ENCODE assay signal across 9 cellular contexts in genomic region chr3:186849392-186849975, GRCh38. TPM values are rescaled to one million over a fixed set of nuclear protein-coding genes. Genes with fewer than 3 reads are reported as not detected.
DNase-seq lines count a peak whose midpoint lies in the region; ATAC-seq and TF ChIP-seq lines count a peak whose summit lies in the region.
"Had no signal": no experiment of that assay in that cellular context is flagged by ENCODE, and none has a peak within 500 bp of the region (broad histone marks: within the 10 kb centered on the region; RNA-seq: fewer than 3 reads in every experiment).

No MANE protein-coding gene starts in this region.

- H3K4me1 ChIP-seq in aorta (ENCODE audit: control insufficient read depth in 1 of 2, insufficient read depth in 2 of 2, low read length in 2 of 2), result no peaks in the 10 kb centered on the region

- no peaks in the 10 kb centered on the region for H3K36me3 Mint-ChIP-seq in CD4-positive, alpha-beta T cell (ENCODE audit: low read depth)
- peaks cover 6% of the 10 kb centered on the region for H3K36me3 Mint-ChIP-seq in stimulated activated effector memory CD8-positive, alpha-beta T cell treated with anti-CD3 and anti-CD28 coated beads, Interleukin-12 subunit alpha, Interleukin-12 subunit beta, amount 100 ng/mL, for 72 hours

- no peaks in the 10 kb centered on the region for H3K9me3 Mint-ChIP-seq in CD4-positive, alpha-beta T cell
- no peaks in the 10 kb centered on the region for H3K9me3 Mint-ChIP-seq in stimulated activated effector memory CD8-positive, alpha-beta T cell treated with anti-CD3 and anti-CD28 coated beads, Interleukin-12 subunit alpha, Interleukin-12 subunit beta, amount 100 ng/mL, for 72 hours

- no peak overlapping the region for H3K4me3 ChIP-seq in Jurkat, Clone E6-1 (ENCODE audit: low read length)
- H3K4me3 ChIP-seq in foreskin fibroblast (ENCODE audit: low read depth in 1 of 2, low read length in 2 of 2), result no peak overlapping the region
- H3K4me3 ChIP-seq in aorta (ENCODE audit: low read length in 2 of 2), result no peak overlapping the region

- no peaks in the 10 kb centered on the region for H3K27me3 ChIP-seq in CD4-positive, alpha-beta T cell (ENCODE audit: control insufficient read depth, insufficient read depth, low read length)
- no peaks in the 10 kb centered on the region for H3K27me3 ChIP-seq in aorta (ENCODE audit: control insufficient read depth in 1 of 2, insufficient read depth in 2 of 2, low read length in 1 of 2)

- CTCF ChIA-PET in CD4-positive, alpha-beta T cell (lab: Charles Lee), result interaction anchor here (0.6 to 2.0 kb wide), 31 partner anchors 10 to 469 kb away, joined by 3 to 23 read pairs (median 4); partner anchors contain the start of genes RPL39L and ST6GAL1

- no peak for DNase-seq in CD4-positive, alpha-beta T cell
- DNase-seq in Jurkat, Clone E6-1 (ENCODE audit: low read depth, low spot score), result peak; percentile 54
- DNase-seq in SK-MEL-5 (ENCODE audit: low read depth, low spot score) (peak; percentile 77), foreskin fibroblast (peak in 1 of 2 donors; percentile 43), aorta (no peak), nucleus accumbens (lab: John Stamatoyannopoulos, UW) (no peak)
- peak in 1 of 2 donors; percentile 43 for DNase-seq in stimulated activated effector memory CD8-positive, alpha-beta T cell treated with anti-CD3 and anti-CD28 coated beads, Interleukin-12 subunit alpha, Interleukin-12 subunit beta, amount 100 ng/mL, for 72 hours (ENCODE audit: low spot score in 2 of 2)

- no peak overlapping the region for H3K4me3 Mint-ChIP-seq in CD4-positive, alpha-beta T cell
- H3K4me3 Mint-ChIP-seq in stimulated activated effector memory CD8-positive, alpha-beta T cell treated with anti-CD3 and anti-CD28 coated beads, Interleukin-12 subunit alpha, Interleukin-12 subunit beta, amount 100 ng/mL, for 72 hours, result no peak overlapping the region

- peak; percentile 99 for ATAC-seq in CD4-positive, alpha-beta T cell (ENCODE audit: poor library complexity)
- ATAC-seq in GM18520 (IDR thresholded peaks at IDR 0.05; ENCODE audit: unreplicated experiment) (peak; percentile 56), aorta (ENCODE audit: low FRiP score) (no peak)
- peak; percentile 81 for ATAC-seq in stimulated activated effector memory CD8-positive, alpha-beta T cell treated with anti-CD3 and anti-CD28 coated beads, Interleukin-12 subunit alpha, Interleukin-12 subunit beta, amount 100 ng/mL, for 72 hours

- peaks cover 5% of the 10 kb centered on the region for H3K27me3 Mint-ChIP-seq in CD4-positive, alpha-beta T cell

- no peaks in the 10 kb centered on the region for H3K9me3 ChIP-seq in CD4-positive, alpha-beta T cell (ENCODE audit: control insufficient read depth, low read length)
- no peaks in the 10 kb centered on the region for H3K9me3 ChIP-seq in aorta (ENCODE audit: control insufficient read depth, low read length)

- WGBS in aorta, 2 donors, result 6 to 15% methylated on average over 1 of the region's 1 CpG

- no peak overlapping the region for H3K27ac ChIP-seq in CD4-positive, alpha-beta T cell (ENCODE audit: low read depth, low read length)
- H3K27ac ChIP-seq in aorta (ENCODE audit: low read depth in 1 of 2, low read length in 2 of 2), result no peak overlapping the region

- peak; percentile 75 for TF ChIP-seq CTCF in CD4-positive, alpha-beta T cell (IDR thresholded peaks at IDR 0.05)
- peak; percentile 20 for TF ChIP-seq CTCF in foreskin fibroblast (IDR thresholded peaks at IDR 0.05; ENCODE audit: low read depth, low read length)

- peaks cover 12% of the 10 kb centered on the region for H3K4me1 Mint-ChIP-seq in CD4-positive, alpha-beta T cell (ENCODE audit: low read depth)
- peaks cover 29% of the 10 kb centered on the region for H3K4me1 Mint-ChIP-seq in stimulated activated effector memory CD8-positive, alpha-beta T cell treated with anti-CD3 and anti-CD28 coated beads, Interleukin-12 subunit alpha, Interleukin-12 subunit beta, amount 100 ng/mL, for 72 hours

- H3K36me3 ChIP-seq in aorta (ENCODE audit: control insufficient read depth in 1 of 2, insufficient read depth in 2 of 2, low read length in 1 of 2), result no peaks in the 10 kb centered on the region

- intact Hi-C loops in CD4-positive, alpha-beta T cell (cut with DNase I, micrococcal nuclease), result loop anchor here (1.0 to 10.0 kb wide), 6 partner anchors 82 to 825 kb away; partner anchors contain the start of gene SST (in 1 of the 2)
- intact Hi-C loops in aorta (cut with DNase I), result loop anchor here in 1 of 2 donors (5.0 kb wide), 1 partner anchor 313 kb away; no protein-coding TSS in a partner anchor

- H3K27ac Mint-ChIP-seq in CD4-positive, alpha-beta T cell, result peak overlapping the region; percentile 1
- H3K27ac Mint-ChIP-seq in stimulated activated effector memory CD8-positive, alpha-beta T cell treated with anti-CD3 and anti-CD28 coated beads, Interleukin-12 subunit alpha, Interleukin-12 subunit beta, amount 100 ng/mL, for 72 hours, result no peak overlapping the region

- in situ Hi-C loops in SK-MEL-5 (cut with HindIII; ENCODE audit: low pct_unique_long_range_greater_than_20kb, low sequenced_read_pairs), result no loop called here

- POLR2A ChIA-PET in CD4-positive, alpha-beta T cell (lab: Charles Lee), result interaction anchor here (0.7 to 2.2 kb wide), 20 partner anchors 11 to 315 kb away, joined by 3 to 35 read pairs (median 5); partner anchors contain the start of genes RPL39L and ST6GAL1

RNA-seq across cellular contexts. Expression of gene ADIPOQ, which starts 7.0 kb away (rescaled TPM):
- total RNA-seq in CD4-positive, alpha-beta T cell, result not detected
- polyA plus RNA-seq in Jurkat, Clone E6-1 (2012; ENCODE audit: insufficient read depth, insufficient read length), result not detected
- not detected in 2 replicates for total RNA-seq in SK-MEL-5 (2014; rRNA removed; shearing (Covaris generic))
- polyA plus RNA-seq in SK-MEL-5 (2015; cell fraction: cytosol; rRNA removed), result not detected in 2 replicates
- polyA plus RNA-seq in SK-MEL-5 (2015; cell fraction: nucleus; rRNA removed), result not detected in 2 replicates
- 1 to 10 TPM; 1.5 to 2.9 TPM for total RNA-seq in aorta
- polyA plus RNA-seq in aorta, result under 1 TPM in 1 of 2 donors, not detected in 1; 0.36 TPM
- polyA plus RNA-seq: keratinocyte had no signal

RNA-seq across cellular contexts. Expression of gene RFC4, which starts 43.2 kb away (rescaled TPM):
- 10 to 100 TPM in 1 of 2 experiments, 1 to 10 TPM in 1; 8.6 to 12.6 TPM for total RNA-seq in CD4-positive, alpha-beta T cell
- polyA plus RNA-seq in Jurkat, Clone E6-1 (2012; ENCODE audit: insufficient read depth, insufficient read length), result 201 TPM
- 51.0 and 57.3 TPM in 2 replicates for total RNA-seq in SK-MEL-5 (2014; rRNA removed; shearing (Covaris generic))
- 41.9 and 53.1 TPM in 2 replicates for polyA plus RNA-seq in SK-MEL-5 (2015; cell fraction: cytosol; rRNA removed)
- polyA plus RNA-seq in SK-MEL-5 (2015; cell fraction: nucleus; rRNA removed), result 109 and 122 TPM in 2 replicates
- total RNA-seq in aorta, result 10 to 100 TPM in 1 of 2 donors, 1 to 10 TPM in 1; 9.0 to 10.4 TPM
- 1 to 10 TPM; 6.9 to 8.2 TPM for polyA plus RNA-seq in aorta

Comparison
In these comparisons a context has a peak if more than half of its experiments do, and no peak if none do; other contexts are left out.
1. DNase-seq: peak in Jurkat, Clone E6-1 (single experiment) and SK-MEL-5 (single experiment); none in CD4-positive, alpha-beta T cell (0 of 10), aorta (0 of 2) and nucleus accumbens (0 of 56).